Comparison of ENCODE assay signal across 8 cellular contexts in genomic region chr6:150641398-150642139, GRCh38. TPM values are rescaled to one million over a fixed set of nuclear protein-coding genes. Genes with fewer than 3 reads are reported as not detected.
DNase-seq lines count a peak whose midpoint lies in the region; TF ChIP-seq lines count a peak whose summit lies in the region.

No MANE protein-coding gene starts in this region.

- no peaks in the 10 kb centered on the region for H3K36me3 Mint-ChIP-seq in activated CD4-positive, alpha-beta T cell treated with anti-CD3 and anti-CD28 coated beads, Interleukin-2, amount 10 ng/mL, durations not matched to agents 7 days and 5 days (ENCODE audit: low read depth)
- peaks cover 9% of the 10 kb centered on the region for H3K36me3 Mint-ChIP-seq in IgD-negative memory B cell

- peaks cover 31 to 80% (median 64%) of the 10 kb centered on the region in 6 donors for H3K4me1 ChIP-seq in spleen
- H3K4me1 ChIP-seq in tibial artery = no peaks in the 10 kb centered on the region

- peak overlapping the region; percentile 37 for H3K4me3 Mint-ChIP-seq in activated CD4-positive, alpha-beta T cell treated with anti-CD3 and anti-CD28 coated beads, Interleukin-2, amount 10 ng/mL, durations not matched to agents 7 days and 5 days
- peak overlapping the region; percentile 70 to 89 (median 82) for H3K4me3 Mint-ChIP-seq in IgD-negative memory B cell

- H3K36me3 ChIP-seq in spleen (peaks cover 0 to 13% (median 0%) of the 10 kb centered on the region in 6 donors), tibial artery (no peaks in the 10 kb centered on the region)

- POLR2A ChIA-PET in activated CD4-positive, alpha-beta T cell treated with anti-CD3 and anti-CD28 coated beads, Interleukin-2, amount 10 ng/mL, durations not matched to agents 7 days and 5 days (lab: Charles Lee) = no interaction called here

- H3K4me1 Mint-ChIP-seq in activated CD4-positive, alpha-beta T cell treated with anti-CD3 and anti-CD28 coated beads, Interleukin-2, amount 10 ng/mL, durations not matched to agents 7 days and 5 days = peaks cover 19% of the 10 kb centered on the region
- H3K4me1 Mint-ChIP-seq in IgD-negative memory B cell = peaks cover 49 to 63% (median 57%) of the 10 kb centered on the region in 3 donors

- no peaks in the 10 kb centered on the region for H3K9me3 ChIP-seq in spleen
- no peaks in the 10 kb centered on the region for H3K9me3 ChIP-seq in tibial artery

- CTCF ChIA-PET in activated CD4-positive, alpha-beta T cell treated with anti-CD3 and anti-CD28 coated beads, Interleukin-2, amount 10 ng/mL, durations not matched to agents 7 days and 5 days (lab: Charles Lee) = no interaction called here

- no peak for DNase-seq in activated CD4-positive, alpha-beta T cell treated with anti-CD3 and anti-CD28 coated beads, Interleukin-2, amount 10 ng/mL, durations not matched to agents 7 days and 5 days
- no peak for DNase-seq in activated CD4-positive, alpha-beta T cell treated with anti-CD3 and anti-CD28 coated beads for 1 hour
- DNase-seq in epithelial cell of proximal tubule (ENCODE audit: low read depth) (peak; percentile 4), spleen (no peak), NCI-H526 (lab: John Stamatoyannopoulos, UW) (no peak), tibial artery (no peak)
- no peak for DNase-seq in stimulated activated naive CD4-positive, alpha-beta T cell (lab: John Stamatoyannopoulos, UW)

- H3K4me3 ChIP-seq in epithelial cell of proximal tubule (ENCODE audit: low read depth, low read length) (peak overlapping the region; percentile 42), spleen (peak overlapping the region in 5 of 8 donors; percentile 7 to 52 (median 18)), tibial artery (no peak overlapping the region)

- H3K27ac Mint-ChIP-seq in activated CD4-positive, alpha-beta T cell treated with anti-CD3 and anti-CD28 coated beads, Interleukin-2, amount 10 ng/mL, durations not matched to agents 7 days and 5 days = peak overlapping the region; percentile 71
- peak overlapping the region; percentile 72 to 97 (median 94) for H3K27ac Mint-ChIP-seq in IgD-negative memory B cell

- intact Hi-C loops in spleen (cut with DNase I; ENCODE audit: low total_unique reads) = no loop called here
- intact Hi-C loops in tibial artery (cut with DNase I; ENCODE audit: low total_unique reads) = no loop called here

- TF ChIP-seq CTCF in epithelial cell of proximal tubule (conservative IDR thresholded peaks at IDR 0.05; ENCODE audit: low read depth, low read length) (no peak), spleen (IDR thresholded peaks at IDR 0.05 in 8 of 11, conservative IDR thresholded peaks at IDR 0.05 in 3 of 11) (no peak), tibial artery (IDR thresholded peaks at IDR 0.05) (no peak)

- no peaks in the 10 kb centered on the region for H3K27me3 ChIP-seq in spleen (replicated peaks in 1 of 7)
- H3K27me3 ChIP-seq in tibial artery = no peaks in the 10 kb centered on the region

- H3K27me3 Mint-ChIP-seq in activated CD4-positive, alpha-beta T cell treated with anti-CD3 and anti-CD28 coated beads, Interleukin-2, amount 10 ng/mL, durations not matched to agents 7 days and 5 days = peaks cover 5% of the 10 kb centered on the region
- H3K27me3 Mint-ChIP-seq in IgD-negative memory B cell = no peaks in the 10 kb centered on the region

- H3K9me3 Mint-ChIP-seq in activated CD4-positive, alpha-beta T cell treated with anti-CD3 and anti-CD28 coated beads, Interleukin-2, amount 10 ng/mL, durations not matched to agents 7 days and 5 days = no peaks in the 10 kb centered on the region
- H3K9me3 Mint-ChIP-seq in IgD-negative memory B cell = no peaks in the 10 kb centered on the region

- WGBS in spleen, 5 donors = 2 to 7% (median 3%) methylated on average over 6 of the region's 6 CpGs

- H3K27ac ChIP-seq in spleen (peak overlapping the region; percentile 38 to 82 (median 72)), tibial artery (no peak overlapping the region)

- TF ChIP-seq POLR2A in spleen (IDR thresholded peaks at IDR 0.05) = no peak

RNA-seq across cellular contexts. Expression of gene PLEKHG1, which starts 41.9 kb away (rescaled TPM):
- 1 to 10 TPM; 2.8 to 3.6 TPM for total RNA-seq in activated CD4-positive, alpha-beta T cell treated with anti-CD3 and anti-CD28 coated beads, Interleukin-2, amount 10 ng/mL, durations not matched to agents 7 days and 5 days
- polyA plus RNA-seq in IgD-negative memory B cell (40.2 TPM), spleen (10 to 100 TPM; 14.2 to 26.7 (median 17.1) TPM)
- total RNA-seq in epithelial cell of proximal tubule (3.8 and 12.1 TPM in 2 replicates), spleen (100 to 1,000 TPM; 130 to 361 (median 197) TPM)

Comparison
In these comparisons a context has a peak if more than half of its experiments do, and no peak if none do; other contexts are left out.
1. H3K4me3 ChIP-seq: peak in epithelial cell of proximal tubule (single experiment) and spleen (5 of 8); none in tibial artery (0 of 2).
2. H3K27ac ChIP-seq: peak in spleen (8 of 8); none in tibial artery (0 of 2).
3. RNA of gene PLEKHG1, which starts 41.9 kb away (total RNA-seq): 130 to 361 TPM in spleen; 3.8 to 12.1 TPM in epithelial cell of proximal tubule and 2.8 to 3.6 TPM in activated CD4-positive, alpha-beta T cell treated with anti-CD3 and anti-CD28 coated beads, Interleukin-2, amount 10 ng/mL, durations not matched to agents 7 days and 5 days; every median in the first group is over 10 times any median in the second.